Comparison of ENCODE assay signal across 2 cellular contexts in genomic region chr20:63466250-63466825, GRCh38.
TF ChIP-seq lines count a peak whose summit lies in the region.

No MANE protein-coding gene starts in this region.

TF ChIP-seq in IMR-90, 13 proteins besides CTCF, POLR2A, EP300 and RAD21:
- TF ChIP-seq CEBPB (IDR thresholded peaks at IDR 0.05; ENCODE audit: low read depth, low read length) (no peak), RCOR1 (IDR thresholded peaks at IDR 0.05; ENCODE audit: insufficient replicate concordance, low read length) (no peak), FOS (IDR thresholded peaks at IDR 0.05; ENCODE audit: low read depth, low read length) (no peak), SMC3 (IDR thresholded peaks at IDR 0.05; ENCODE audit: low read depth, low read length) (no peak), ELK1 (IDR thresholded peaks at IDR 0.05; ENCODE audit: borderline replicate concordance, low read depth, low read length) (no peak), RFX5 (IDR thresholded peaks at IDR 0.05; ENCODE audit: low read depth, low read length) (no peak), MAFK (IDR thresholded peaks at IDR 0.05; ENCODE audit: low read depth, low read length) (no peak)
- TF ChIP-seq, protein P1, sequence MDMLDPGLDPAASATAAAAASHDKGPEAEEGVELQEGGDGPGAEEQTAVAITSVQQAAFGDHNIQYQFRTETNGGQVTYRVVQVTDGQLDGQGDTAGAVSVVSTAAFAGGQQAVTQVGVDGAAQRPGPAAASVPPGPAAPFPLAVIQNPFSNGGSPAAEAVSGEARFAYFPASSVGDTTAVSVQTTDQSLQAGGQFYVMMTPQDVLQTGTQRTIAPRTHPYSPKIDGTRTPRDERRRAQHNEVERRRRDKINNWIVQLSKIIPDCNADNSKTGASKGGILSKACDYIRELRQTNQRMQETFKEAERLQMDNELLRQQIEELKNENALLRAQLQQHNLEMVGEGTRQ (IDR thresholded peaks at IDR 0.05; ENCODE audit: low read depth, low read length), result no peak

TF ChIP-seq in K562, 482 proteins besides CTCF, POLR2A, EP300 and RAD21:
- TF ChIP-seq, protein P1 (CRISPR knock-in tag; IDR thresholded peaks at IDR 0.05), result peak; percentile 74
- TF ChIP-seq, protein P2, sequence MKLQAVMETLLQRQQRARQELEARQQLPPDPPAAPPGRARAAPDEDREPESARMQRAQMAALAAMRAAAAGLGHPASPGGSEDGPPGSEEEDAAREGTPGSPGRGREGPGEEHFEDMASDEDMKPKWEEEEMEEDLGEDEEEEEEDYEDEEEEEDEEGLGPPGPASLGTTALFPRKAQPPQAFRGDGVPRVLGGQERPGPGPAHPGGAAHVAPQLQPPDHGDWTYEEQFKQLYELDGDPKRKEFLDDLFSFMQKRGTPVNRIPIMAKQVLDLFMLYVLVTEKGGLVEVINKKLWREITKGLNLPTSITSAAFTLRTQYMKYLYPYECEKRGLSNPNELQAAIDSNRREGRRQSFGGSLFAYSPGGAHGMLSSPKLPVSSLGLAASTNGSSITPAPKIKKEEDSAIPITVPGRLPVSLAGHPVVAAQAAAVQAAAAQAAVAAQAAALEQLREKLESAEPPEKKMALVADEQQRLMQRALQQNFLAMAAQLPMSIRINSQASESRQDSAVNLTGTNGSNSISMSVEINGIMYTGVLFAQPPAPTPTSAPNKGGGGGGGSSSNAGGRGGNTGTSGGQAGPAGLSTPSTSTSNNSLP (IDR thresholded peaks at IDR 0.05; ENCODE audit: borderline replicate concordance, low read depth, low read length), result no peak
- TF ChIP-seq RAD51 (IDR thresholded peaks at IDR 0.05; ENCODE audit: borderline replicate concordance, low read depth), result peak; percentile 70
- TF ChIP-seq USF1 (CRISPR knock-in tag; IDR thresholded peaks at IDR 0.05), result peak; percentile 83
- TF ChIP-seq E2F6 (IDR thresholded peaks at IDR 0.05; ENCODE audit: borderline replicate concordance in 1 of 2, extremely low read depth in 1 of 2, insufficient read depth in 1 of 2, insufficient read length in 1 of 2, low read depth in 1 of 2, low read length in 1 of 2, poor library complexity in 1 of 2, severe bottlenecking in 1 of 2), result peak in 1 of 2 experiments; percentile 62
- TF ChIP-seq SIN3B (IDR thresholded peaks at IDR 0.05; ENCODE audit: low read depth), result no peak
- peak; percentile 43; the same call in 1 of the 2 replicates for TF ChIP-seq TOE1 (IDR thresholded peaks at IDR 0.05; ENCODE audit: borderline replicate concordance)
- TF ChIP-seq TOE1 (CRISPR knock-in tag; IDR thresholded peaks at IDR 0.05; ENCODE audit: borderline replicate concordance, low read depth), result no peak
- TF ChIP-seq, protein P3, sequence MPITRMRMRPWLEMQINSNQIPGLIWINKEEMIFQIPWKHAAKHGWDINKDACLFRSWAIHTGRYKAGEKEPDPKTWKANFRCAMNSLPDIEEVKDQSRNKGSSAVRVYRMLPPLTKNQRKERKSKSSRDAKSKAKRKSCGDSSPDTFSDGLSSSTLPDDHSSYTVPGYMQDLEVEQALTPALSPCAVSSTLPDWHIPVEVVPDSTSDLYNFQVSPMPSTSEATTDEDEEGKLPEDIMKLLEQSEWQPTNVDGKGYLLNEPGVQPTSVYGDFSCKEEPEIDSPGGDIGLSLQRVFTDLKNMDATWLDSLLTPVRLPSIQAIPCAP (CRISPR knock-in tag; IDR thresholded peaks at IDR 0.05; ENCODE audit: borderline replicate concordance), result no peak
- TF ChIP-seq TFE3 (CRISPR knock-in tag; IDR thresholded peaks at IDR 0.05), result peak; percentile 81
TF ChIP-seq in K562: peak in this region for 6.
